ENCODE assay signal across 1 cellular context in the genomic region with DNA sequence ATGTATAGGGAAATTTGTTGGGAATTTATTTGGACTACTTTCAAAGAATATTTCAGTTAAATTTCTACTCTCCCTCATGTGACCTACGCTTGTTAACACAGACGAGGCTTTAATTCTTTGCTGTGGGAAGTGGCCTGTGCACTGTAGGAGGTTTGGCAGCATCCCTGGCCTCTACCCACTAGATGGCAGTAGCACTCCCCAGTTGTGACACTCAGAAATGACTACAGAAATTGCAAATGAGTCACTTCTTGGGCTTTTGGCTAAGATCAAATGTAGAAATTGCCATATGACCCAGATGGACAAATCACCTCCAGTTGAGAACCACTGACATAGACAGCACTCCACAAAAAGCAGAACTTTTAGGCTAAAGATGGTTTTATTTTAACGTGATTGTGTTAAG.
TF ChIP-seq lines count a peak whose summit lies in the region.

No MANE protein-coding gene starts in this region.

TF ChIP-seq in K562, 482 proteins besides CTCF, POLR2A, EP300 and RAD21 (continued from another document):
- TF ChIP-seq, protein P1, sequence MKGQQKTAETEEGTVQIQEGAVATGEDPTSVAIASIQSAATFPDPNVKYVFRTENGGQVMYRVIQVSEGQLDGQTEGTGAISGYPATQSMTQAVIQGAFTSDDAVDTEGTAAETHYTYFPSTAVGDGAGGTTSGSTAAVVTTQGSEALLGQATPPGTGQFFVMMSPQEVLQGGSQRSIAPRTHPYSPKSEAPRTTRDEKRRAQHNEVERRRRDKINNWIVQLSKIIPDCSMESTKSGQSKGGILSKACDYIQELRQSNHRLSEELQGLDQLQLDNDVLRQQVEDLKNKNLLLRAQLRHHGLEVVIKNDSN (CRISPR knock-in tag; IDR thresholded peaks at IDR 0.05), result peak; percentile 42; the same call in 1 of the 2 replicates
- TF ChIP-seq NFE2 (IDR thresholded peaks at IDR 0.05; ENCODE audit: low read depth) (peak; percentile 66), SMC3 (conservative IDR thresholded peaks at IDR 0.05; ENCODE audit: insufficient read depth, low read depth, low read length) (peak; percentile 88), FOSL1 (tag; conservative IDR thresholded peaks at IDR 0.05) (peak; percentile 77), C11orf30 (IDR thresholded peaks at IDR 0.05; ENCODE audit: low read depth) (peak; percentile 39; the same call in 1 of the 2 replicates), PHB2 (IDR thresholded peaks at IDR 0.05; ENCODE audit: low read depth) (no peak)
- TF ChIP-seq, protein P2, sequence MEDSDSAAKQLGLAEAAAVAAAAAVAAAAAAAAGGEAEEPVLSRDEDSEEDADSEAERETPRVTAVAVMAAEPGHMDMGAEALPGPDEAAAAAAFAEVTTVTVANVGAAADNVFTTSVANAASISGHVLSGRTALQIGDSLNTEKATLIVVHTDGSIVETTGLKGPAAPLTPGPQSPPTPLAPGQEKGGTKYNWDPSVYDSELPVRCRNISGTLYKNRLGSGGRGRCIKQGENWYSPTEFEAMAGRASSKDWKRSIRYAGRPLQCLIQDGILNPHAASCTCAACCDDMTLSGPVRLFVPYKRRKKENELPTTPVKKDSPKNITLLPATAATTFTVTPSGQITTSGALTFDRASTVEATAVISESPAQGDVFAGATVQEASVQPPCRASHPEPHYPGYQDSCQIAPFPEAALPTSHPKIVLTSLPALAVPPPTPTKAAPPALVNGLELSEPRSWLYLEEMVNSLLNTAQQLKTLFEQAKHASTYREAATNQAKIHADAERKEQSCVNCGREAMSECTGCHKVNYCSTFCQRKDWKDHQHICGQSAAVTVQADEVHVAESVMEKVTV (CRISPR knock-in tag; IDR thresholded peaks at IDR 0.05), result peak; percentile 86
- TF ChIP-seq, protein P3, sequence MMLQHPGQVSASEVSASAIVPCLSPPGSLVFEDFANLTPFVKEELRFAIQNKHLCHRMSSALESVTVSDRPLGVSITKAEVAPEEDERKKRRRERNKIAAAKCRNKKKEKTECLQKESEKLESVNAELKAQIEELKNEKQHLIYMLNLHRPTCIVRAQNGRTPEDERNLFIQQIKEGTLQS (IDR thresholded peaks at IDR 0.05), result peak; percentile 75
- TF ChIP-seq, protein P3 (CRISPR knock-in tag; conservative IDR thresholded peaks at IDR 0.05), result no peak
TF ChIP-seq in K562: peak in this region for 10.
